In genomic region chr1:183571678-183572268, GRCh38 we compare ENCODE assay signal across 28 cellular contexts. TPM values are rescaled to one million over a fixed set of nuclear protein-coding genes. Genes with fewer than 3 reads are reported as not detected.
DNase-seq lines count a peak whose midpoint lies in the region; ATAC-seq, FAIRE-seq and TF ChIP-seq lines count a peak whose summit lies in the region.
"Had no signal": no experiment of that assay in that cellular context is flagged by ENCODE, and none has a peak within 500 bp of the region (broad histone marks: within the 10 kb centered on the region; RNA-seq: fewer than 3 reads in every experiment).

No MANE protein-coding gene starts in this region.

- H3K4me2 ChIP-seq in astrocyte (ENCODE audit: low read length): no peak overlapping the region
- no peak overlapping the region for H3K4me2 ChIP-seq in mesenchymal stem cell (ENCODE audit: low read length, poor library complexity, severe bottlenecking)

- no peak for FAIRE-seq in astrocyte (lab: Jason Lieb, UNC)
- FAIRE-seq: K562 had no signal

- H3K9me3 Mint-ChIP-seq in astrocyte (ENCODE audit: unreplicated experiment): peaks cover 1% of the 10 kb centered on the region
- H3K9me3 Mint-ChIP-seq in stimulated activated memory B cell treated with anti-CD40 and anti-IgM and Interleukin-4, amounts not matched to agents 10 μg/mL and 1 μg/mL and 100 μg/mL, for 72 hours: no peaks in the 10 kb centered on the region
- no peaks in the 10 kb centered on the region for H3K9me3 Mint-ChIP-seq in nephron progenitor cell
- H3K9me3 Mint-ChIP-seq: activated naive CD8-positive, alpha-beta T cell treated with anti-CD3 and anti-CD28 coated beads, Interleukin-2, amount 10 ng/mL, durations not matched to agents 7 days and 5 days; CD4-positive, alpha-beta T cell; stimulated activated naive CD8-positive, alpha-beta T cell treated with anti-CD3 and anti-CD28 coated beads, Interleukin-15, amount 100 ng/mL, for 72 hours had no signal

- no peak overlapping the region for H2BK12ac ChIP-seq in mesenchymal stem cell (ENCODE audit: low read length in 2 of 2)

- H4K20me1 ChIP-seq in astrocyte (ENCODE audit: insufficient read depth, low read length): no peaks in the 10 kb centered on the region

- H3K4me1 ChIP-seq in astrocyte (ENCODE audit: insufficient read depth, low read length) (peaks cover 20% of the 10 kb centered on the region), mesenchymal stem cell (ENCODE audit: control insufficient read depth, insufficient read depth, low read depth, low read length) (peaks cover 10% of the 10 kb centered on the region)
- H3K4me1 ChIP-seq: thyroid gland had no signal

- H3K9ac ChIP-seq in astrocyte (ENCODE audit: low read length): no peak overlapping the region
- no peak overlapping the region for H3K9ac ChIP-seq in mesenchymal stem cell (ENCODE audit: low read length)

- H2AK5ac ChIP-seq in mesenchymal stem cell (ENCODE audit: low read length, severe bottlenecking): no peak overlapping the region

- H3K4me3 Mint-ChIP-seq in astrocyte (ENCODE audit: unreplicated experiment): no peak overlapping the region
- H3K4me3 Mint-ChIP-seq in stimulated activated memory B cell treated with anti-CD40 and anti-IgM and Interleukin-4, amounts not matched to agents 10 μg/mL and 1 μg/mL and 100 μg/mL, for 72 hours: no peak overlapping the region
- H3K4me3 Mint-ChIP-seq in nephron progenitor cell: no peak overlapping the region
- H3K4me3 Mint-ChIP-seq: activated naive CD8-positive, alpha-beta T cell treated with anti-CD3 and anti-CD28 coated beads, Interleukin-2, amount 10 ng/mL, durations not matched to agents 7 days and 5 days; CD4-positive, alpha-beta T cell; stimulated activated naive CD8-positive, alpha-beta T cell treated with anti-CD3 and anti-CD28 coated beads, Interleukin-15, amount 100 ng/mL, for 72 hours had no signal

- no peaks in the 10 kb centered on the region for H3K36me3 ChIP-seq in astrocyte (ENCODE audit: insufficient read depth, low read length)
- H3K36me3 ChIP-seq in mesenchymal stem cell (ENCODE audit: control insufficient read depth in 1 of 2, insufficient read depth in 2 of 2, low read depth in 1 of 2, low read length in 2 of 2): no peaks in the 10 kb centered on the region
- H3K36me3 ChIP-seq: thyroid gland, vagina had no signal

- no peak overlapping the region for H3K23ac ChIP-seq in mesenchymal stem cell (ENCODE audit: low read length in 2 of 2)

- H3K14ac ChIP-seq in mesenchymal stem cell (ENCODE audit: low read length in 2 of 2): no peak overlapping the region

- H3K27me3 ChIP-seq in astrocyte (ENCODE audit: insufficient read depth, low read length): no peaks in the 10 kb centered on the region
- peaks cover 0 to 6% of the 10 kb centered on the region in 2 experiments for H3K27me3 ChIP-seq in mesenchymal stem cell (ENCODE audit: control insufficient read depth in 1 of 2, insufficient read depth in 1 of 2, low read length in 2 of 2)
- H3K27me3 ChIP-seq: dorsolateral prefrontal cortex, foreskin keratinocyte, heart right ventricle, thyroid gland, vagina had no signal

- H3K36me3 Mint-ChIP-seq in astrocyte (ENCODE audit: low read depth, unreplicated experiment) (no peaks in the 10 kb centered on the region), nephron progenitor cell (ENCODE audit: low read depth) (no peaks in the 10 kb centered on the region)
- peaks cover 83% of the 10 kb centered on the region for H3K36me3 Mint-ChIP-seq in stimulated activated memory B cell treated with anti-CD40 and anti-IgM and Interleukin-4, amounts not matched to agents 10 μg/mL and 1 μg/mL and 100 μg/mL, for 72 hours

- H2BK5ac ChIP-seq in mesenchymal stem cell (ENCODE audit: low read depth, low read length, poor library complexity, severe bottlenecking): no peak overlapping the region

- DNase-seq in HCEC 1CT (peak; percentile 68), astrocyte (ENCODE audit: low read depth) (peak; percentile 35), glomerular visceral epithelial cell (ENCODE audit: extremely low spot score) (peak; percentile 27), nephron progenitor cell (no peak), mesenchymal stem cell (no peak)
- DNase-seq: activated effector memory CD4-positive, alpha-beta T cell treated with anti-CD3 and anti-CD28 coated beads, Interleukin-2, amount 50 U/mL, for 16 hours; activated naive CD8-positive, alpha-beta T cell treated with anti-CD3 and anti-CD28 coated beads, Interleukin-2, amount 10 ng/mL, durations not matched to agents 7 days and 5 days; activated T-cell treated with anti-CD3 and anti-CD28 coated beads, Interleukin-2, amount 50 U/mL, for 1 hour; CD4-positive, alpha-beta T cell; central memory CD4-positive, alpha-beta T cell; dorsolateral prefrontal cortex; foreskin keratinocyte; H7; heart right ventricle; MM.1S; NCI-H1436; NCI-H446; NCI-H82; stimulated activated naive CD8-positive, alpha-beta T cell treated with anti-CD3 and anti-CD28 coated beads, Interleukin-15, amount 100 ng/mL, for 72 hours; thyroid gland had no signal

- TF ChIP-seq CTCF in astrocyte (IDR thresholded peaks at IDR 0.05; ENCODE audit: insufficient read depth, low read depth, low read length): no peak
- no peak for TF ChIP-seq CTCF in nephron progenitor cell (IDR thresholded peaks at IDR 0.05)

- ATAC-seq in stimulated activated memory B cell treated with anti-CD40 and anti-IgM and Interleukin-4, amounts not matched to agents 10 μg/mL and 1 μg/mL and 100 μg/mL, for 72 hours: no peak
- ATAC-seq in GM19023 (IDR thresholded peaks at IDR 0.05; ENCODE audit: unreplicated experiment) (no peak), HG02642 (IDR thresholded peaks at IDR 0.05; ENCODE audit: poor library complexity, unreplicated experiment) (no peak)
- ATAC-seq: foreskin keratinocyte; heart right ventricle; K562; stimulated activated naive CD8-positive, alpha-beta T cell treated with anti-CD3 and anti-CD28 coated beads, Interleukin-15, amount 100 ng/mL, for 72 hours had no signal

- H3K4me1 Mint-ChIP-seq in astrocyte (ENCODE audit: low read depth, unreplicated experiment) (peaks cover 24% of the 10 kb centered on the region), nephron progenitor cell (peaks cover 26% of the 10 kb centered on the region)
- peaks cover 25% of the 10 kb centered on the region for H3K4me1 Mint-ChIP-seq in stimulated activated memory B cell treated with anti-CD40 and anti-IgM and Interleukin-4, amounts not matched to agents 10 μg/mL and 1 μg/mL and 100 μg/mL, for 72 hours

- H3K79me2 ChIP-seq in astrocyte (ENCODE audit: insufficient read depth, low read length): no peaks in the 10 kb centered on the region

- H2BK15ac ChIP-seq in mesenchymal stem cell (ENCODE audit: low read depth, poor library complexity, severe bottlenecking): no peak overlapping the region

- H3K4me3 ChIP-seq in astrocyte (ENCODE audit: insufficient read depth, low read depth, low read length) (no peak overlapping the region), mesenchymal stem cell (ENCODE audit: insufficient read depth in 1 of 2, low read depth in 1 of 2, low read length in 2 of 2) (no peak overlapping the region)
- H3K4me3 ChIP-seq: dorsolateral prefrontal cortex, heart right ventricle, K562, SK-N-MC, thyroid gland, vagina had no signal

- H3K27ac Mint-ChIP-seq in astrocyte (ENCODE audit: unreplicated experiment) (no peak overlapping the region), nephron progenitor cell (no peak overlapping the region)
- peak overlapping the region; percentile 14 for H3K27ac Mint-ChIP-seq in stimulated activated memory B cell treated with anti-CD40 and anti-IgM and Interleukin-4, amounts not matched to agents 10 μg/mL and 1 μg/mL and 100 μg/mL, for 72 hours
- H3K27ac Mint-ChIP-seq: activated naive CD8-positive, alpha-beta T cell treated with anti-CD3 and anti-CD28 coated beads, Interleukin-2, amount 10 ng/mL, durations not matched to agents 7 days and 5 days; CD4-positive, alpha-beta T cell; progenitor cell of endocrine pancreas; stimulated activated naive CD8-positive, alpha-beta T cell treated with anti-CD3 and anti-CD28 coated beads, Interleukin-15, amount 100 ng/mL, for 72 hours had no signal

- H3K79me1 ChIP-seq in mesenchymal stem cell (replicated peaks; ENCODE audit: low read length, poor library complexity, severe bottlenecking): no peaks in the 10 kb centered on the region

- no peak overlapping the region for H2BK120ac ChIP-seq in mesenchymal stem cell (ENCODE audit: low read depth, low read length)

- H4K8ac ChIP-seq in mesenchymal stem cell (ENCODE audit: low read length): no peak overlapping the region

- H3K4ac ChIP-seq in mesenchymal stem cell (ENCODE audit: low read depth in 1 of 2, low read length in 2 of 2): no peak overlapping the region

- H3K27ac ChIP-seq in astrocyte (ENCODE audit: low read depth, low read length): no peak overlapping the region
- no peak overlapping the region for H3K27ac ChIP-seq in mesenchymal stem cell (ENCODE audit: low read length, poor library complexity, severe bottlenecking)
- H3K27ac ChIP-seq: dorsolateral prefrontal cortex, foreskin keratinocyte, SK-N-MC, thyroid gland, vagina had no signal

- no peaks in the 10 kb centered on the region for H3K9me3 ChIP-seq in astrocyte (ENCODE audit: insufficient read depth, low read depth, low read length)
- H3K9me3 ChIP-seq in mesenchymal stem cell (ENCODE audit: control insufficient read depth, low read length): no peaks in the 10 kb centered on the region
- H3K9me3 ChIP-seq: heart right ventricle, thyroid gland, vagina had no signal

- no peak overlapping the region for H4K91ac ChIP-seq in mesenchymal stem cell (ENCODE audit: low read length)

- H2AFZ ChIP-seq in astrocyte (ENCODE audit: low read depth, low read length): no peak overlapping the region
- H2AFZ ChIP-seq in mesenchymal stem cell (ENCODE audit: low read depth, low read length): no peak overlapping the region

- H3K27me3 Mint-ChIP-seq in astrocyte (ENCODE audit: low read depth, unreplicated experiment) (peaks cover 16% of the 10 kb centered on the region), nephron progenitor cell (ENCODE audit: low read depth, poor library complexity) (peaks cover 9% of the 10 kb centered on the region)
- H3K27me3 Mint-ChIP-seq in stimulated activated memory B cell treated with anti-CD40 and anti-IgM and Interleukin-4, amounts not matched to agents 10 μg/mL and 1 μg/mL and 100 μg/mL, for 72 hours: no peaks in the 10 kb centered on the region
- H3K27me3 Mint-ChIP-seq: activated naive CD8-positive, alpha-beta T cell treated with anti-CD3 and anti-CD28 coated beads, Interleukin-2, amount 10 ng/mL, durations not matched to agents 7 days and 5 days; CD4-positive, alpha-beta T cell; progenitor cell of endocrine pancreas had no signal

- no peak overlapping the region for H3K18ac ChIP-seq in mesenchymal stem cell (ENCODE audit: low read depth in 1 of 2, low read length in 2 of 2)

- WGBS in mesenchymal stem cell: 50% methylated on average over 1 of the region's 4 CpGs

RNA-seq across cellular contexts. Expression of gene NCF2, which starts 18.5 kb away (rescaled TPM):
- 4.3 and 4.9 TPM in 2 replicates for total RNA-seq in astrocyte
- polyA plus RNA-seq in mesenchymal stem cell (2013, experiment 1 of 2): 0.08 TPM
- polyA plus RNA-seq in mesenchymal stem cell (2013, experiment 2 of 2): 0.04 TPM
- total RNA-seq: lung microvascular endothelial cell had no signal

Comparison
In these comparisons a context has a peak if more than half of its experiments do, and no peak if none do; other contexts are left out.
1. DNase-seq: peak in HCEC 1CT (single experiment), astrocyte (single experiment) and glomerular visceral epithelial cell (single experiment); none in nephron progenitor cell (single experiment) and mesenchymal stem cell (single experiment).